8 cellular contexts compared by ENCODE assay signal in the genomic region with DNA sequence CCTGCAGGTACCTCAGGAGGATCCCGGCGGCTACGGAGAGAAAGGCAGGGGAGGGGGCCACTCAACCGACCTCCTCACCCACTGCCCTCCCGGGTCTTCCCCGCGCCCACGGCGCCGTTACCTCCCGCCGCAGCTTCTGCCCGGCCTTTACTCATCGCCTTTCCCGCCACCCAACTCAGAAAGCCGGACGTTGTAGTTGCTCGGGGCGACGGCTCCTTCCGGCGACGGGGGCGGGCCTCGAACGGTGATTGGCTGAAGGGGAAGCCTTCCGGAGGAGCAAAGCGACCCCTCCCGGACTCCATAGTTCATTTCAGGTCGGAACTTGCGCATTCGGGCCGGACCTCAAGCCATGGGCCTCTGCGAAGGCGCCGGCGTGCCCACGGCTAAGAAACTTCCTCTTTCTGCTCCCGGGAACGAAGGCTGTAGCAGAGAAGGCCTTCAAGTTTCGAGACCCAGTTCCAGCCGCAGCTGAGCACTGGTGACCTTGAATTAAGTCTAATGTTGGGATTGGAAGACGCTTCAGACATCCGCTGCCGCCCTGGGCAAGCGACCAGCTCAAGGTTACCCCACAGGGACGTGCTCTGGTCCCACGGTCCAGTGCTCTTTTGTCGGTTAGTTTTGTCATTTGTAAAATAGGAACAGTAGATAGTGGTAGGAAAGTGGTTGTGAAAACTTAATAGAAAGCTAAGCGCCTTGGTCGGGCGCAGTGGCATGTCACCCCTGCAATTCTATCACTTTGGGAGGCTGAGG. TPM values are rescaled to one million over a fixed set of nuclear protein-coding genes. Genes with fewer than 3 reads are reported as not detected.
DNase-seq lines count a peak whose midpoint lies in the region; ATAC-seq and TF ChIP-seq lines count a peak whose summit lies in the region.

PSMC3IP (minus strand) TSS at position 198 of the 750 bp plus-strand sequence; CDS start at position 155, 43 bp downstream.

- peak within 1 kb of the TSS; percentile 87 for H3K4me3 Mint-ChIP-seq in chondrocyte (ENCODE audit: unreplicated experiment)

- DNase-seq in BJ (ENCODE audit: low read depth) (peak; percentile 79), NCI-H524 (lab: John Stamatoyannopoulos, UW) (peak; percentile 88 to 94), chondrocyte (ENCODE audit: low spot score) (peak; percentile 98), kidney epithelial cell (ENCODE audit: low read depth) (peak; percentile 80)
- DNase-seq in activated CD4-positive, alpha-beta T cell treated with anti-CD3 and anti-CD28 coated beads for 24 hours (ENCODE audit: low read depth in 2 of 2): peak; percentile 91 to 96
- DNase-seq in stimulated activated CD4-positive, alpha-beta T cell treated with anti-CD3 and anti-CD28 coated beads, Interleukin-15, amount 100 ng/mL, for 24 hours: peak; percentile 98

- no peaks in the 10 kb centered on the region for H3K27me3 ChIP-seq in BJ (ENCODE audit: control insufficient read depth, insufficient read depth, low read length)
- no peaks in the 10 kb centered on the region for H3K27me3 ChIP-seq in kidney epithelial cell (ENCODE audit: control insufficient read depth, insufficient read depth, low read length)

- no peaks in the 10 kb centered on the region for H3K9me3 Mint-ChIP-seq in chondrocyte (ENCODE audit: low read depth)

- peak; percentile 90 for TF ChIP-seq POLR2A in GM19193 (IDR thresholded peaks at IDR 0.05; ENCODE audit: extremely low read depth, insufficient read depth, insufficient read length)

- H3K4me3 ChIP-seq in BJ (ENCODE audit: low read depth, low read length) (peak within 1 kb of the TSS; percentile 46), kidney epithelial cell (ENCODE audit: low read depth, low read length) (peak within 1 kb of the TSS; percentile 78)

- H3K36me3 ChIP-seq in BJ (ENCODE audit: control insufficient read depth, insufficient read depth, low read length) (peaks cover 22% of the 10 kb centered on the region), kidney epithelial cell (ENCODE audit: control insufficient read depth, insufficient read depth, low read length) (peaks cover 2% of the 10 kb centered on the region)

- H3K27ac Mint-ChIP-seq in chondrocyte (ENCODE audit: unreplicated experiment): peak within 1 kb of the TSS; percentile 98

- H3K4me1 Mint-ChIP-seq in chondrocyte (ENCODE audit: low read depth): peaks cover 25% of the 10 kb centered on the region

- ATAC-seq in HG03439 (IDR thresholded peaks at IDR 0.05; ENCODE audit: unreplicated experiment): peak; percentile 82

- peaks cover 12% of the 10 kb centered on the region for H3K36me3 Mint-ChIP-seq in chondrocyte (ENCODE audit: low read depth)

- no peaks in the 10 kb centered on the region for H3K27me3 Mint-ChIP-seq in chondrocyte (ENCODE audit: low read depth)

- TF ChIP-seq CTCF in BJ (IDR thresholded peaks at IDR 0.05; ENCODE audit: insufficient read depth, low read depth, low read length): peak; percentile 49
- peak; percentile 46 for TF ChIP-seq CTCF in chondrocyte (IDR thresholded peaks at IDR 0.05)
- TF ChIP-seq CTCF in kidney epithelial cell (IDR thresholded peaks at IDR 0.05; ENCODE audit: insufficient read depth, low read length, poor library complexity, severe bottlenecking): peak; percentile 46

- CTCF ChIA-PET in BJ (lab: Yijun Ruan, JAX): interaction anchor here (0.7 to 3.7 kb wide), 36 partner anchors 8 to 351 kb away, joined by 3 to 56 read pairs (median 4); partner anchors contain the start of genes BECN1, CCR10, CNTNAP1 and HSD17B1

- POLR2A ChIA-PET in BJ (lab: Charles Lee): interaction anchor here (0.5 to 0.7 kb wide), 2 partner anchors 58 to 202 kb away, joined by 4 to 5 read pairs; partner anchors contain the start of gene WNK4

RNA-seq across cellular contexts. Expression of gene PSMC3IP, which starts in this region (rescaled TPM):
- 3.4 and 5.8 TPM in 2 replicates for polyA plus RNA-seq in BJ (2011; rRNA removed)
- polyA minus RNA-seq in BJ (2011; rRNA and poly(A)+ RNA removed): 1.6 and 2.4 TPM in 2 replicates
- total RNA-seq in chondrocyte (4.9 to 13.0 TPM (median 6.1 TPM) in 3 replicates), kidney epithelial cell (3.9 and 7.9 TPM in 2 replicates)

Comparison
In these comparisons a context has a peak if more than half of its experiments do, and no peak if none do; other contexts are left out.
1. Peak in every context shown above with its lines: DNase-seq, ATAC-seq and H3K4me3 ChIP-seq.